ENCODE assay signal across 9 cellular contexts in the genomic region with DNA sequence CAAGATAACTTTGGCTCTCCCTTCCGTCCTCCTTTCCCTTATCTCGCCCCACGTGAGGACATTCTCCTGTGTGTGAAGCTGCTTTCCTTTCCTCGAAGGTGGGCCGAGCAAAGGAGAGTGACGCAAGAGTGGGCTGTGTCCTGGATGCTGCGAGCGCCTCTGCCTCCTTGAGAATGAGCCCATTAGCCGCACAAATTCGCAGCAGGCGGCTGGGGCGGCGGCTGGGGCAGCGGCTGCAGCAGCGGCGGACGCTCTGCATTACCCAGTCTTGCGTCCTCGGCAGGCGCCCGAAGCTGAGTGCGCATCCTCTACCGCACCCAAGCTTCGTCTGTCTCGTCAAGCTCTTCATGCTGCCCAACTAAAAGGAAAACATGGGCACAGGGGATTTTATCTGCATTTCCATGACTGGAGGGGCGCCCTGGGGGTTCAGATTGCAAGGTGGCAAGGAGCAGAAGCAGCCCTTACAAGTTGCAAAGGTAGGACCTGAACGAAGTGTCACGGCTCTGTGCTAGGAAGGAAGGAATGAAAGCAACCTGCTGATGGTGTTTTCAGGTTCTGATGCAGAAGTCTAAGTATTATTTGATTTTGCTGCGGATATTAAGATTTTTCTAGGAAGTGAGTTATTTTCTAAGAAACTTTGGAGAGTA. TPM values are rescaled to one million over a fixed set of nuclear protein-coding genes. Genes with fewer than 3 reads are reported as not detected.
A peak's percentile ranks its signal among the peaks of the same experiment; 100 is the strongest.
DNase-seq lines count a peak whose midpoint lies in the region; ATAC-seq and TF ChIP-seq lines count a peak whose summit lies in the region.
"Had no signal": no experiment of that assay in that cellular context is flagged by ENCODE, and none has a peak within 500 bp of the region (broad histone marks: within the 10 kb centered on the region; RNA-seq: fewer than 3 reads in every experiment).

A gene with protein sequence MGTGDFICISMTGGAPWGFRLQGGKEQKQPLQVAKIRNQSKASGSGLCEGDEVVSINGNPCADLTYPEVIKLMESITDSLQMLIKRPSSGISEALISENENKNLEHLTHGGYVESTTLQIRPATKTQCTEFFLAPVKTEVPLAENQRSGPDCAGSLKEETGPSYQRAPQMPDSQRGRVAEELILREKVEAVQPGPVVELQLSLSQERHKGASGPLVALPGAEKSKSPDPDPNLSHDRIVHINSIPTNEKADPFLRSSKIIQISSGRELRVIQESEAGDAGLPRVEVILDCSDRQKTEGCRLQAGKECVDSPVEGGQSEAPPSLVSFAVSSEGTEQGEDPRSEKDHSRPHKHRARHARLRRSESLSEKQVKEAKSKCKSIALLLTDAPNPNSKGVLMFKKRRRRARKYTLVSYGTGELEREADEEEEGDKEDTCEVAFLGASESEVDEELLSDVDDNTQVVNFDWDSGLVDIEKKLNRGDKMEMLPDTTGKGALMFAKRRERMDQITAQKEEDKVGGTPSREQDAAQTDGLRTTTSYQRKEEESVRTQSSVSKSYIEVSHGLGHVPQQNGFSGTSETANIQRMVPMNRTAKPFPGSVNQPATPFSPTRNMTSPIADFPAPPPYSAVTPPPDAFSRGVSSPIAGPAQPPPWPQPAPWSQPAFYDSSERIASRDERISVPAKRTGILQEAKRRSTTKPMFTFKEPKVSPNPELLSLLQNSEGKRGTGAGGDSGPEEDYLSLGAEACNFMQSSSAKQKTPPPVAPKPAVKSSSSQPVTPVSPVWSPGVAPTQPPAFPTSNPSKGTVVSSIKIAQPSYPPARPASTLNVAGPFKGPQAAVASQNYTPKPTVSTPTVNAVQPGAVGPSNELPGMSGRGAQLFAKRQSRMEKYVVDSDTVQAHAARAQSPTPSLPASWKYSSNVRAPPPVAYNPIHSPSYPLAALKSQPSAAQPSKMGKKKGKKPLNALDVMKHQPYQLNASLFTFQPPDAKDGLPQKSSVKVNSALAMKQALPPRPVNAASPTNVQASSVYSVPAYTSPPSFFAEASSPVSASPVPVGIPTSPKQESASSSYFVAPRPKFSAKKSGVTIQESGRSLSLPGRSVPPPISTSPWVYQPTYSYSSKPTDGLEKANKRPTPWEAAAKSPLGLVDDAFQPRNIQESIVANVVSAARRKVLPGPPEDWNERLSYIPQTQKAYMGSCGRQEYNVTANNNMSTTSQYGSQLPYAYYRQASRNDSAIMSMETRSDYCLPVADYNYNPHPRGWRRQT (plus strand): TSS at position 189 of the 647 bp plus-strand sequence. CDS start 183 bp downstream, at position 372.

- no peak for TF ChIP-seq CTCF in esophagus squamous epithelium (IDR thresholded peaks at IDR 0.05)

- H3K9me3 ChIP-seq in esophagus squamous epithelium (no peaks in the 10 kb centered on the region), subcutaneous abdominal adipose tissue (ENCODE audit: control insufficient read depth in 5 of 5, low read length in 5 of 5) (no peaks in the 10 kb centered on the region)
- H3K9me3 ChIP-seq: BLaER1 had no signal

- intact Hi-C loops in esophagus squamous epithelium (cut with DNase I), result loop anchor here (10.0 kb wide), 1 partner anchor 114 kb away; no protein-coding TSS in a partner anchor

- H3K27me3 ChIP-seq in esophagus squamous epithelium (no peaks in the 10 kb centered on the region), subcutaneous abdominal adipose tissue (ENCODE audit: control insufficient read depth in 5 of 5, insufficient read depth in 4 of 5, low read length in 5 of 5) (peaks cover 0 to 6% (median 0%) of the 10 kb centered on the region in 5 donors)
- H3K27me3 ChIP-seq: BLaER1 had no signal

- H3K4me1 ChIP-seq in esophagus squamous epithelium (peaks cover 0 to 42% (median 0%) of the 10 kb centered on the region in 3 donors), subcutaneous abdominal adipose tissue (ENCODE audit: control insufficient read depth in 5 of 5, insufficient read depth in 5 of 5, low read length in 5 of 5) (peaks cover 0 to 10% (median 10%) of the 10 kb centered on the region in 5 donors)
- H3K4me1 ChIP-seq: BLaER1 had no signal

- peak in 2 of 4 donors; percentile 83 to 89 for TF ChIP-seq POLR2A in esophagus squamous epithelium (IDR thresholded peaks at IDR 0.05)

- 2 to 5% methylated on average over 12 to 23 of the region's 29 CpGs for WGBS in esophagus squamous epithelium, 2 donors

- peak within 1 kb of the TSS; percentile 69 to 85 (median 82) for H3K27ac ChIP-seq in esophagus squamous epithelium
- no peak within 1 kb of the TSS for H3K27ac ChIP-seq in subcutaneous abdominal adipose tissue (ENCODE audit: low read depth, low read length)
- H3K27ac ChIP-seq: BLaER1 had no signal

- H3K36me3 ChIP-seq in esophagus squamous epithelium (no peaks in the 10 kb centered on the region), subcutaneous abdominal adipose tissue (ENCODE audit: control insufficient read depth in 5 of 5, insufficient read depth in 5 of 5, low read length in 5 of 5) (no peaks in the 10 kb centered on the region)
- H3K36me3 ChIP-seq: BLaER1 had no signal

- DNase-seq in activated T-cell treated with anti-CD3 and anti-CD28 coated beads for 48 hours (ENCODE audit: low read depth) (peak; percentile 41), activated T-cell treated with anti-CD3 and anti-CD28 coated beads for 4 hours (no peak), NCI-H524 (lab: John Stamatoyannopoulos, UW) (peak; percentile 44 to 64), esophagus squamous epithelium (lab: John Stamatoyannopoulos, UW) (no peak), mucosa of gallbladder (ENCODE audit: low spot score) (peak; percentile 81)
- peak; percentile 16 for DNase-seq in activated CD8-positive, alpha-beta memory T cell treated with anti-CD3 and anti-CD28 coated beads, Interleukin-2, amount 50 U/mL, for 4 hours

- H3K4me3 ChIP-seq in esophagus squamous epithelium (peak within 1 kb of the TSS; percentile 37 to 71 (median 53)), subcutaneous abdominal adipose tissue (ENCODE audit: low read depth in 1 of 5, low read length in 5 of 5) (peak within 1 kb of the TSS; percentile 52 to 77 (median 57))
- H3K4me3 ChIP-seq: BLaER1 had no signal

- ATAC-seq in HG03066 (IDR thresholded peaks at IDR 0.05; ENCODE audit: low read depth, unreplicated experiment), result peak; percentile 67

- H3K9ac ChIP-seq in subcutaneous abdominal adipose tissue (ENCODE audit: low read length in 5 of 5), result peak within 1 kb of the TSS in 1 of 5 donors; percentile 56
- H3K9ac ChIP-seq: BLaER1 had no signal

RNA-seq across cellular contexts. Expression of the gene that starts here (rescaled TPM):
- 100 to 1,000 TPM in 2 of 4 donors, 10 to 100 TPM in 2; 19.0 to 418 (median 84.2) TPM for total RNA-seq in esophagus squamous epithelium
- total RNA-seq in mucosa of gallbladder, result 735 TPM

Comparison
In these comparisons a context has a peak if more than half of its experiments do, and no peak if none do; other contexts are left out.
1. DNase-seq: peak in activated T-cell treated with anti-CD3 and anti-CD28 coated beads for 48 hours (single experiment), NCI-H524 (2 of 2), activated CD8-positive, alpha-beta memory T cell treated with anti-CD3 and anti-CD28 coated beads, Interleukin-2, amount 50 U/mL, for 4 hours (single experiment) and mucosa of gallbladder (single experiment); none in activated T-cell treated with anti-CD3 and anti-CD28 coated beads for 4 hours (single experiment) and esophagus squamous epithelium (single experiment).